ENCODE assay signal across 14 cellular contexts in genomic region chr3:143276592-143276991, GRCh38.
A peak's percentile ranks its signal among the peaks of the same experiment; 100 is the strongest.
DNase-seq lines count a peak whose midpoint lies in the region; ATAC-seq lines count a peak whose summit lies in the region.
"Had no signal": no experiment of that assay in that cellular context is flagged by ENCODE, and none has a peak within 500 bp of the region (broad histone marks: within the 10 kb centered on the region; RNA-seq: fewer than 3 reads in every experiment).

No MANE protein-coding gene starts in this region.

- no peaks in the 10 kb centered on the region for H3K36me3 ChIP-seq in CD4-positive, alpha-beta memory T cell (ENCODE audit: insufficient read depth, low read length)

- H3K9me3 Mint-ChIP-seq in activated CD4-positive, alpha-beta T cell treated with anti-CD3 and anti-CD28 coated beads for 36 hours (ENCODE audit: low read depth) = no peaks in the 10 kb centered on the region
- no peaks in the 10 kb centered on the region for H3K9me3 Mint-ChIP-seq in stimulated activated memory B cell treated with anti-CD40 and anti-IgM and Interleukin-4, amounts not matched to agents 10 μg/mL and 1 μg/mL and 100 μg/mL, for 72 hours
- peaks cover 0 to 4% (median 0%) of the 10 kb centered on the region in 8 donors for H3K9me3 Mint-ChIP-seq in CD4-positive, alpha-beta memory T cell

- peaks cover 3% of the 10 kb centered on the region for H3K36me3 Mint-ChIP-seq in activated CD4-positive, alpha-beta T cell treated with anti-CD3 and anti-CD28 coated beads for 36 hours (ENCODE audit: low read depth)
- no peaks in the 10 kb centered on the region for H3K36me3 Mint-ChIP-seq in stimulated activated memory B cell treated with anti-CD40 and anti-IgM and Interleukin-4, amounts not matched to agents 10 μg/mL and 1 μg/mL and 100 μg/mL, for 72 hours
- H3K36me3 Mint-ChIP-seq in CD4-positive, alpha-beta memory T cell = peaks cover 0 to 8% of the 10 kb centered on the region in 2 donors

- no peak overlapping the region for H3K27ac ChIP-seq in CD4-positive, alpha-beta memory T cell (ENCODE audit: low read depth, low read length)

- DNase-seq in activated CD4-positive, alpha-beta T cell treated with anti-CD3 and anti-CD28 coated beads for 36 hours = no peak
- no peak for DNase-seq in activated CD4-positive, alpha-beta T cell treated with anti-CD3 and anti-CD28 coated beads for 4 hours
- no peak for DNase-seq in GF-D8 (lab: John Stamatoyannopoulos, UW)
- no peak for DNase-seq in CD4-positive, alpha-beta memory T cell
- no peak for DNase-seq in H4 (ENCODE audit: low spot score)
- DNase-seq: kidney; NCI-H187; stimulated activated CD4-positive, alpha-beta T cell treated with anti-CD3 and anti-CD28 coated beads, Interleukin-12 subunit alpha, Interleukin-12 subunit beta, amount 100 ng/mL, for 4 hours; stimulated activated naive CD4-positive, alpha-beta T cell; T-helper 9 cell had no signal

- POLR2A ChIA-PET in activated CD4-positive, alpha-beta T cell treated with anti-CD3 and anti-CD28 coated beads for 36 hours (lab: Charles Lee) = interaction anchor here (0.7 to 0.9 kb wide), 2 partner anchors 194 to 480 kb away, joined by 4 to 5 read pairs; no protein-coding TSS in a partner anchor
- POLR2A ChIA-PET in CD4-positive, alpha-beta memory T cell (lab: Charles Lee; ENCODE audit: partially characterized antibody) = no interaction called here

- H3K4me3 Mint-ChIP-seq in activated CD4-positive, alpha-beta T cell treated with anti-CD3 and anti-CD28 coated beads for 36 hours = no peak overlapping the region
- no peak overlapping the region for H3K4me3 Mint-ChIP-seq in stimulated activated memory B cell treated with anti-CD40 and anti-IgM and Interleukin-4, amounts not matched to agents 10 μg/mL and 1 μg/mL and 100 μg/mL, for 72 hours
- no peak overlapping the region for H3K4me3 Mint-ChIP-seq in CD4-positive, alpha-beta memory T cell
- H3K4me3 Mint-ChIP-seq: central memory CD8-positive, alpha-beta T cell had no signal

- no peaks in the 10 kb centered on the region for H3K27me3 Mint-ChIP-seq in activated CD4-positive, alpha-beta T cell treated with anti-CD3 and anti-CD28 coated beads for 36 hours
- no peaks in the 10 kb centered on the region for H3K27me3 Mint-ChIP-seq in stimulated activated memory B cell treated with anti-CD40 and anti-IgM and Interleukin-4, amounts not matched to agents 10 μg/mL and 1 μg/mL and 100 μg/mL, for 72 hours
- no peaks in the 10 kb centered on the region for H3K27me3 Mint-ChIP-seq in CD4-positive, alpha-beta memory T cell
- H3K27me3 Mint-ChIP-seq: central memory CD8-positive, alpha-beta T cell had no signal

- no peaks in the 10 kb centered on the region for H3K9me3 ChIP-seq in CD4-positive, alpha-beta memory T cell (ENCODE audit: control insufficient read depth in 1 of 2, low read length in 2 of 2)

- ATAC-seq in activated CD4-positive, alpha-beta T cell treated with anti-CD3 and anti-CD28 coated beads for 36 hours = peak; percentile 99
- ATAC-seq in GM21786 (IDR thresholded peaks at IDR 0.05; ENCODE audit: unreplicated experiment) (peak; percentile 61), HG03354 (IDR thresholded peaks at IDR 0.05; ENCODE audit: poor library complexity, severe bottlenecking, unreplicated experiment) (peak; percentile 85)
- peak; percentile 70 for ATAC-seq in stimulated activated memory B cell treated with anti-CD40 and anti-IgM and Interleukin-4, amounts not matched to agents 10 μg/mL and 1 μg/mL and 100 μg/mL, for 72 hours

- no peaks in the 10 kb centered on the region for H3K27me3 ChIP-seq in CD4-positive, alpha-beta memory T cell (ENCODE audit: insufficient read depth, low read length)

- H3K4me1 Mint-ChIP-seq in activated CD4-positive, alpha-beta T cell treated with anti-CD3 and anti-CD28 coated beads for 36 hours = peaks cover 23% of the 10 kb centered on the region
- peaks cover 12% of the 10 kb centered on the region for H3K4me1 Mint-ChIP-seq in stimulated activated memory B cell treated with anti-CD40 and anti-IgM and Interleukin-4, amounts not matched to agents 10 μg/mL and 1 μg/mL and 100 μg/mL, for 72 hours
- no peaks in the 10 kb centered on the region for H3K4me1 Mint-ChIP-seq in CD4-positive, alpha-beta memory T cell
- H3K4me1 Mint-ChIP-seq: central memory CD8-positive, alpha-beta T cell had no signal

- no peaks in the 10 kb centered on the region for H3K4me1 ChIP-seq in CD4-positive, alpha-beta memory T cell (ENCODE audit: insufficient read depth, low read length)

- intact Hi-C loops in activated CD4-positive, alpha-beta T cell treated with anti-CD3 and anti-CD28 coated beads for 36 hours (cut with DNase I, micrococcal nuclease) = loop anchor here (1.0 to 5.0 kb wide), 5 partner anchors 109 to 214 kb away; no protein-coding TSS in a partner anchor
- intact Hi-C loops in CD4-positive, alpha-beta memory T cell (cut with micrococcal nuclease) = no loop called here

- CTCF ChIA-PET in activated CD4-positive, alpha-beta T cell treated with anti-CD3 and anti-CD28 coated beads for 36 hours (lab: Charles Lee) = interaction anchor here (1.2 to 1.3 kb wide), 2 partner anchors 12 to 26 kb away, joined by 3 to 4 read pairs; no protein-coding TSS in a partner anchor
- CTCF ChIA-PET in CD4-positive, alpha-beta memory T cell (lab: Charles Lee; ENCODE audit: partially characterized antibody) = no interaction called here

- H3K4me3 ChIP-seq in CD4-positive, alpha-beta memory T cell (ENCODE audit: low read length in 2 of 2) = no peak overlapping the region

- H3K27ac Mint-ChIP-seq in activated CD4-positive, alpha-beta T cell treated with anti-CD3 and anti-CD28 coated beads for 36 hours = no peak overlapping the region
- peak overlapping the region; percentile 26 for H3K27ac Mint-ChIP-seq in stimulated activated memory B cell treated with anti-CD40 and anti-IgM and Interleukin-4, amounts not matched to agents 10 μg/mL and 1 μg/mL and 100 μg/mL, for 72 hours
- no peak overlapping the region for H3K27ac Mint-ChIP-seq in CD4-positive, alpha-beta memory T cell
